Comparison of ENCODE assay signal across 1 cellular context in the genomic region with DNA sequence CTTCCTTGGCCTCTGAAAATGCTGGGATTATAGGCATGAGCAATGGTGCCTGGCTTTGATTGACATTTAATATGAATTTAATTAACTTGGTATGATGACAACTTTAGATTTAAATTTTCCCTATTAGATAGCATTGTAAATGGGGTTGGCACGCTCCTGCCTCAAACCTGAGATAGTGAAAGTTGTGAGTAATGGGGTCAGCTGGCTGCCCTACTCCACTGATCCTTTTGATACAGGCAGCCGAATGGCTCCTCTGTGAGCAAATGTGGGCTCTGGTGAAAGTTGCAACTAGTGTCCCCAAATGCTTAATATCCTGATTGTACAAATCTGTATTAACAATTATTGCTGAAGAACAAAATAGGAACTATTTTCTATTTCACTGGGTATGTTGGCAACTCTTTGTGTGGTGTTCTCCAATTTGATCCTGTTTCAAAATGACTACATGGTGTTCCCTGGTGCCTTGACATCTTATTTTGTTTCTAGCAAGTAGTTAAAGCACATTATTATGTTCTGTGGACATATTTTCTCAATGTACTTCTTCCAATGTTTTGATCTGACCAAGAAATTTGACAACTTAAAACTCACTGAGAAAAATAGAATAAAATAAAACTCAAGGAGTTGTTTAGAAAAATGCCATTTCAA.
TF ChIP-seq lines count a peak whose summit lies in the region.

No MANE protein-coding gene starts in this region.

TF ChIP-seq in IMR-90, 13 proteins besides CTCF, POLR2A, EP300 and RAD21 (continued from another document):
- TF ChIP-seq, protein P1, sequence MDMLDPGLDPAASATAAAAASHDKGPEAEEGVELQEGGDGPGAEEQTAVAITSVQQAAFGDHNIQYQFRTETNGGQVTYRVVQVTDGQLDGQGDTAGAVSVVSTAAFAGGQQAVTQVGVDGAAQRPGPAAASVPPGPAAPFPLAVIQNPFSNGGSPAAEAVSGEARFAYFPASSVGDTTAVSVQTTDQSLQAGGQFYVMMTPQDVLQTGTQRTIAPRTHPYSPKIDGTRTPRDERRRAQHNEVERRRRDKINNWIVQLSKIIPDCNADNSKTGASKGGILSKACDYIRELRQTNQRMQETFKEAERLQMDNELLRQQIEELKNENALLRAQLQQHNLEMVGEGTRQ (IDR thresholded peaks at IDR 0.05; ENCODE audit: low read depth, low read length): no peak
- TF ChIP-seq RFX5 (IDR thresholded peaks at IDR 0.05; ENCODE audit: low read depth, low read length) (no peak), SMC3 (IDR thresholded peaks at IDR 0.05; ENCODE audit: low read depth, low read length) (no peak), FOS (IDR thresholded peaks at IDR 0.05; ENCODE audit: low read depth, low read length) (no peak), RCOR1 (IDR thresholded peaks at IDR 0.05; ENCODE audit: insufficient replicate concordance, low read length) (no peak), BHLHE40 (IDR thresholded peaks at IDR 0.05; ENCODE audit: low read depth, low read length) (no peak)
